13 cellular contexts compared by ENCODE assay signal in genomic region chr20:41552295-41553068, GRCh38.
"Had no signal": no experiment of that assay in that cellular context is flagged by ENCODE, and none has a peak within 500 bp of the region (broad histone marks: within the 10 kb centered on the region; RNA-seq: fewer than 3 reads in every experiment).

No MANE protein-coding gene starts in this region.

- H3K4me3 ChIP-seq: ascending aorta, coronary artery, gastroesophageal sphincter, heart right ventricle, left ventricle myocardium inferior had no signal

- H3K9me3 ChIP-seq: ascending aorta, gastroesophageal sphincter had no signal

- ATAC-seq: esophagus mucosa, gastroesophageal sphincter, heart right ventricle had no signal

- H3K4me3 Mint-ChIP-seq: activated T-helper 1 cell treated with anti-CD3 and anti-CD28 coated beads, Interleukin-12 subunit alpha, Interleukin-12 subunit beta, Interleukin-2, Interleukin-4 antibody, amounts not matched to agents 30 ng/mL and 10 ng/mL and 1 ng/mL, durations not matched to agents 14 hours and 24 hours and 36 hours; immature natural killer cell had no signal

- DNase-seq: activated CD4-positive, alpha-beta T cell treated with anti-CD3 and anti-CD28 coated beads for 1 hour; activated naive CD4-positive, alpha-beta T cell; heart right ventricle; immature natural killer cell; kidney glomerular epithelial cell; left ventricle myocardium inferior; mammary epithelial cell; occipital lobe had no signal

- H3K27me3 ChIP-seq: ascending aorta, gastroesophageal sphincter, heart right ventricle had no signal

- H3K27ac Mint-ChIP-seq: activated T-helper 1 cell treated with anti-CD3 and anti-CD28 coated beads, Interleukin-12 subunit alpha, Interleukin-12 subunit beta, Interleukin-2, Interleukin-4 antibody, amounts not matched to agents 30 ng/mL and 10 ng/mL and 1 ng/mL, durations not matched to agents 14 hours and 24 hours and 36 hours had no signal

- H3K27ac ChIP-seq: ascending aorta, coronary artery, gastroesophageal sphincter, heart right ventricle, left ventricle myocardium inferior had no signal
